Comparison of ENCODE assay signal across 1 cellular context in genomic region chr3:151393146-151393831, GRCh38.
TF ChIP-seq lines count a peak whose summit lies in the region.

No MANE protein-coding gene starts in this region.

TF ChIP-seq in HEK293T, 16 proteins besides CTCF, POLR2A, EP300 and RAD21 (continued from another document):
- no peak for TF ChIP-seq LEF1 (IDR thresholded peaks at IDR 0.05; ENCODE audit: borderline replicate concordance)
- TF ChIP-seq, protein P1, sequence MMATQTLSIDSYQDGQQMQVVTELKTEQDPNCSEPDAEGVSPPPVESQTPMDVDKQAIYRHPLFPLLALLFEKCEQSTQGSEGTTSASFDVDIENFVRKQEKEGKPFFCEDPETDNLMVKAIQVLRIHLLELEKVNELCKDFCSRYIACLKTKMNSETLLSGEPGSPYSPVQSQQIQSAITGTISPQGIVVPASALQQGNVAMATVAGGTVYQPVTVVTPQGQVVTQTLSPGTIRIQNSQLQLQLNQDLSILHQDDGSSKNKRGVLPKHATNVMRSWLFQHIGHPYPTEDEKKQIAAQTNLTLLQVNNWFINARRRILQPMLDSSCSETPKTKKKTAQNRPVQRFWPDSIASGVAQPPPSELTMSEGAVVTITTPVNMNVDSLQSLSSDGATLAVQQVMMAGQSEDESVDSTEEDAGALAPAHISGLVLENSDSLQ (IDR thresholded peaks at IDR 0.05) = no peak
- TF ChIP-seq NFRKB (IDR thresholded peaks at IDR 0.05) = no peak
- no peak for TF ChIP-seq BHLHE40 (IDR thresholded peaks at IDR 0.05; ENCODE audit: borderline replicate concordance)
- no peak for TF ChIP-seq ZNF384 (IDR thresholded peaks at IDR 0.05)
- TF ChIP-seq FOXK2 (IDR thresholded peaks at IDR 0.05) = no peak
- no peak for TF ChIP-seq HDGF (IDR thresholded peaks at IDR 0.05; ENCODE audit: borderline replicate concordance)
- TF ChIP-seq FOXM1 (IDR thresholded peaks at IDR 0.05; ENCODE audit: borderline replicate concordance) = no peak
- TF ChIP-seq FOXA1 (IDR thresholded peaks at IDR 0.05) = no peak
- no peak for TF ChIP-seq L3MBTL2 (conservative IDR thresholded peaks at IDR 0.05)
- no peak for TF ChIP-seq CTBP1 (IDR thresholded peaks at IDR 0.05; ENCODE audit: borderline replicate concordance)
